ENCODE assay signal across 13 cellular contexts in genomic region chr4:139919513-139919912, GRCh38.
A peak's percentile ranks its signal among the peaks of the same experiment; 100 is the strongest.
DNase-seq lines count a peak whose midpoint lies in the region; ATAC-seq, FAIRE-seq and TF ChIP-seq lines count a peak whose summit lies in the region.
"Had no signal": no experiment of that assay in that cellular context is flagged by ENCODE, and none has a peak within 500 bp of the region (broad histone marks: within the 10 kb centered on the region; RNA-seq: fewer than 3 reads in every experiment).

No MANE protein-coding gene starts in this region.

- CTCF ChIA-PET in Panc1 (lab: Charles Lee) = no interaction called here

- POLR2A ChIA-PET in Panc1 (lab: Charles Lee) = no interaction called here

- H3K27ac ChIP-seq in Panc1 (ENCODE audit: low read length) (peak overlapping the region; percentile 68; the same call in 1 of the 2 replicates), esophagus (ENCODE audit: low read depth in 2 of 2, low read length in 1 of 2) (peak overlapping the region; percentile 63 to 73), testis (peak overlapping the region in 1 of 2 donors; percentile 85)

- H3K4me1 ChIP-seq in Panc1 (ENCODE audit: control insufficient read depth, insufficient read depth, low read length) = peaks cover 43% of the 10 kb centered on the region
- peaks cover 2 to 11% of the 10 kb centered on the region in 2 donors for H3K4me1 ChIP-seq in esophagus (ENCODE audit: control insufficient read depth in 2 of 2, insufficient read depth in 2 of 2, low read length in 1 of 2)
- peaks cover 52% of the 10 kb centered on the region for H3K4me1 ChIP-seq in testis

- intact Hi-C loops in Panc1 (cut with micrococcal nuclease; ENCODE audit: unreplicated experiment) (no loop called here), testis (cut with DNase I; ENCODE audit: low total_unique reads) (loop anchor here (10.0 kb wide), 1 partner anchor 55 kb away; no protein-coding TSS in a partner anchor)

- no peak overlapping the region for H3K4me3 ChIP-seq in Panc1 (ENCODE audit: low read depth in 2 of 2, low read length in 2 of 2)
- H3K4me3 ChIP-seq in esophagus (ENCODE audit: low read depth in 1 of 2, low read length in 2 of 2) = no peak overlapping the region
- H3K4me3 ChIP-seq in testis = no peak overlapping the region

- TF ChIP-seq CTCF in Panc1 (IDR thresholded peaks at IDR 0.05) = no peak
- TF ChIP-seq CTCF in testis (IDR thresholded peaks at IDR 0.05) = no peak

- H3K27me3 ChIP-seq in Panc1 (ENCODE audit: control insufficient read depth, insufficient read depth, low read length) (no peaks in the 10 kb centered on the region), esophagus (ENCODE audit: control insufficient read depth in 1 of 2, insufficient read depth in 2 of 2, low read length in 2 of 2) (no peaks in the 10 kb centered on the region), testis (no peaks in the 10 kb centered on the region)

- ATAC-seq in Panc1 (no peak), HG02642 (IDR thresholded peaks at IDR 0.05; ENCODE audit: poor library complexity, unreplicated experiment) (no peak), HG03469 (IDR thresholded peaks at IDR 0.05; ENCODE audit: unreplicated experiment) (no peak), HG02885 (IDR thresholded peaks at IDR 0.05; ENCODE audit: poor library complexity, unreplicated experiment) (no peak)
- ATAC-seq: natural killer cell treated with Interleukin-12 subunit alpha and Interleukin-12 subunit beta and Interleukin-15 and Interleukin-18, amount 100 ng/mL, for 72 hours; T-cell had no signal

- WGBS in esophagus, 2 donors = 29 to 46% methylated on average over 3 of the region's 3 CpGs
- WGBS in testis, 2 donors = 26 to 41% methylated on average over 3 of the region's 3 CpGs

- no peak for TF ChIP-seq POLR2A in testis (IDR thresholded peaks at IDR 0.05)
- TF ChIP-seq POLR2A in GM12891 (IDR thresholded peaks at IDR 0.05; ENCODE audit: low read depth, low read length) = no peak

- no peak for DNase-seq in Panc1 (ENCODE audit: low read depth, low spot score)
- DNase-seq in lung microvascular endothelial cell (ENCODE audit: low read depth in 2 of 2) = peak; percentile 88 to 93
- DNase-seq in testis = peak; percentile 54
- DNase-seq in GM12891 (ENCODE audit: insufficient read length, low spot score) = no peak
- DNase-seq: activated CD8-positive, alpha-beta memory T cell treated with anti-CD3 and anti-CD28 coated beads, Interleukin-2, amount 50 U/mL, for 48 hours; DMS 273 treated with DMSO at 0.1 percent for 48 hours; endodermal cell; T-cell had no signal

- no peaks in the 10 kb centered on the region for H3K36me3 ChIP-seq in Panc1 (ENCODE audit: control insufficient read depth, insufficient read depth, low read length)
- no peaks in the 10 kb centered on the region for H3K36me3 ChIP-seq in esophagus (ENCODE audit: control insufficient read depth in 2 of 2, insufficient read depth in 2 of 2, low read length in 1 of 2)
- H3K36me3 ChIP-seq in testis (ENCODE audit: low read depth, missing control alignments) = no peaks in the 10 kb centered on the region

- H3K9me3 ChIP-seq in Panc1 (ENCODE audit: control insufficient read depth, insufficient read depth, low read depth, low read length) = no peaks in the 10 kb centered on the region
- no peaks in the 10 kb centered on the region for H3K9me3 ChIP-seq in esophagus (ENCODE audit: control insufficient read depth in 2 of 2, insufficient read depth in 1 of 2, low read depth in 1 of 2, low read length in 1 of 2)
- no peaks in the 10 kb centered on the region for H3K9me3 ChIP-seq in testis

- BruUV-seq in Panc1 (replicated peaks; lab: Mats Ljungman, UMichigan) = no TSS peak

- in situ Hi-C loops in Panc1 (cut with HindIII; ENCODE audit: low pct_unique_long_range_greater_than_20kb, low sequenced_read_pairs) = no loop called here

- FAIRE-seq in GM12891 (lab: Jason Lieb, UNC) = no peak

TF ChIP-seq in GM12891, 5 proteins besides CTCF, POLR2A, EP300 and RAD21:
- no peak for TF ChIP-seq TAF1 (IDR thresholded peaks at IDR 0.05; ENCODE audit: low read depth, low read length)
- no peak for TF ChIP-seq PAX5 (IDR thresholded peaks at IDR 0.05; ENCODE audit: insufficient read depth, low read length, severe bottlenecking)
- TF ChIP-seq POU2F2 (IDR thresholded peaks at IDR 0.05; ENCODE audit: low read depth, low read length) = no peak
- no peak for TF ChIP-seq POLR2AphosphoS5 (IDR thresholded peaks at IDR 0.05; ENCODE audit: low read depth, low read length)
- no peak for TF ChIP-seq SPI1 (IDR thresholded peaks at IDR 0.05; ENCODE audit: low read depth, low read length)

Comparison
In these comparisons a context has a peak if more than half of its experiments do, and no peak if none do; other contexts are left out.
1. DNase-seq: peak in lung microvascular endothelial cell (2 of 2) and testis (single experiment); none in Panc1 (single experiment) and GM12891 (single experiment).